1 cellular context compared by ENCODE assay signal in the genomic region with DNA sequence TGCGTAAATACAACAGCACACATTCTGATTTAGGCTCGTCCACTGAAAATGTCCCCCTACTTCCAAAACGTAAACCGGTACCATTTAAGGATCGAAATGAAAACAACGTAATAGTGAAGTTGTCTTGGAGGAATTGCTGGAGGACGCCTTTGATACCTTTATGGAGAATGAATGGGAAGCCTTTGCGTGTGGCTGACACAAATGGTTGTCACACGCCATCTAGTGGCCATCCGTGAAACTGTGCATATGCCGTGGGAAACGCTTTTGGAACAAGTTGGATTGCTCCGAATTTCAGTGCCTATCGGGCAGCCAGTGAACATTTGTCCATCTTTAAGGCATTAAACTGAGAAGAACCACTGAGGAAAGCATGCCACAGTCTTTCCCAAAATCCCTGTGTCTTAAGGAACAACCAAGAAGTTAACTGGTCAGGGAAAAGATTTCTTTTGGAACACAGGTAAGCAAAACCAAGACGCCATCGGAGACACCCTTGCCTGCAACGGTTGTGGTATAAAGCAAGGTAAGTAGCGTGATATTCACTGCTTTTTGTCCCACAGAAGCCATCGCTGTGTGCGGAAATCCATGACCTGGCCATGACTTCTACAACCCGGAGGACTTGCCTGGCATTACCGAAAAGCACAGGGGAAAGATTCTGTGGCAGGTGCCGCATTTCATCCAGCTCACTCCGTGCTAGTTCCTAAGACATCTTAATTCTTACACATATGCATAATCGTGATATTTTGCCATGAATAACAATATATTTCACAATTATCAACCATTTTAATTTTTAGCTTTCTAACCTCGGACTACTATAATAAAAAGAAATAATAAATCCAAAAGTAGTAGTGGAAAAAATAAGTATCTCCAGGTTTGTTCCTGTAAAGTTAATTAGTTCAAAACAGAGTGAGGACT.
TF ChIP-seq lines count a peak whose summit lies in the region.

No MANE protein-coding gene starts in this region.

TF ChIP-seq in K562, 482 proteins besides CTCF, POLR2A, EP300 and RAD21 (continued from another document):
- TF ChIP-seq, protein P1, sequence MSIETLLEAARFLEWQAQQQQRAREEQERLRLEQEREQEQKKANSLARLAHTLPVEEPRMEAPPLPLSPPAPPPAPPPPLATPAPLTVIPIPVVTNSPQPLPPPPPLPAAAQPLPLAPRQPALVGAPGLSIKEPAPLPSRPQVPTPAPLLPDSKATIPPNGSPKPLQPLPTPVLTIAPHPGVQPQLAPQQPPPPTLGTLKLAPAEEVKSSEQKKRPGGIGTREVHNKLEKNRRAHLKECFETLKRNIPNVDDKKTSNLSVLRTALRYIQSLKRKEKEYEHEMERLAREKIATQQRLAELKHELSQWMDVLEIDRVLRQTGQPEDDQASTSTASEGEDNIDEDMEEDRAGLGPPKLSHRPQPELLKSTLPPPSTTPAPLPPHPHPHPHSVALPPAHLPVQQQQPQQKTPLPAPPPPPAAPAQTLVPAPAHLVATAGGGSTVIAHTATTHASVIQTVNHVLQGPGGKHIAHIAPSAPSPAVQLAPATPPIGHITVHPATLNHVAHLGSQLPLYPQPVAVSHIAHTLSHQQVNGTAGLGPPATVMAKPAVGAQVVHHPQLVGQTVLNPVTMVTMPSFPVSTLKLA (conservative IDR thresholded peaks at IDR 0.05): no peak
- TF ChIP-seq ZFP36 (IDR thresholded peaks at IDR 0.05; ENCODE audit: low read depth, low read length, partially characterized antibody) (no peak), STAG1 (CRISPR knock-in tag; IDR thresholded peaks at IDR 0.05; ENCODE audit: borderline replicate concordance) (peak; percentile 79; the same call in 1 of the 2 replicates), ATF7 (IDR thresholded peaks at IDR 0.05) (no peak), SMC3 (conservative IDR thresholded peaks at IDR 0.05; ENCODE audit: insufficient read depth, low read depth, low read length) (peak; percentile 80), NFE2 (IDR thresholded peaks at IDR 0.05; ENCODE audit: low read depth) (no peak), RNF2 (IDR thresholded peaks at IDR 0.05) (0 out of 2 replicates have a peak, but pooled peaks have one; percentile 16), MAZ (CRISPR knock-in tag; conservative IDR thresholded peaks at IDR 0.05 in 1 of 2, IDR thresholded peaks at IDR 0.05 in 1 of 2) (0 out of 4 replicates have a peak, but pooled peaks of 1 of the 2 experiments have one; percentile 19)
- TF ChIP-seq, protein P2, sequence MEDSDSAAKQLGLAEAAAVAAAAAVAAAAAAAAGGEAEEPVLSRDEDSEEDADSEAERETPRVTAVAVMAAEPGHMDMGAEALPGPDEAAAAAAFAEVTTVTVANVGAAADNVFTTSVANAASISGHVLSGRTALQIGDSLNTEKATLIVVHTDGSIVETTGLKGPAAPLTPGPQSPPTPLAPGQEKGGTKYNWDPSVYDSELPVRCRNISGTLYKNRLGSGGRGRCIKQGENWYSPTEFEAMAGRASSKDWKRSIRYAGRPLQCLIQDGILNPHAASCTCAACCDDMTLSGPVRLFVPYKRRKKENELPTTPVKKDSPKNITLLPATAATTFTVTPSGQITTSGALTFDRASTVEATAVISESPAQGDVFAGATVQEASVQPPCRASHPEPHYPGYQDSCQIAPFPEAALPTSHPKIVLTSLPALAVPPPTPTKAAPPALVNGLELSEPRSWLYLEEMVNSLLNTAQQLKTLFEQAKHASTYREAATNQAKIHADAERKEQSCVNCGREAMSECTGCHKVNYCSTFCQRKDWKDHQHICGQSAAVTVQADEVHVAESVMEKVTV (CRISPR knock-in tag; IDR thresholded peaks at IDR 0.05): peak; percentile 71
- TF ChIP-seq, protein P3, sequence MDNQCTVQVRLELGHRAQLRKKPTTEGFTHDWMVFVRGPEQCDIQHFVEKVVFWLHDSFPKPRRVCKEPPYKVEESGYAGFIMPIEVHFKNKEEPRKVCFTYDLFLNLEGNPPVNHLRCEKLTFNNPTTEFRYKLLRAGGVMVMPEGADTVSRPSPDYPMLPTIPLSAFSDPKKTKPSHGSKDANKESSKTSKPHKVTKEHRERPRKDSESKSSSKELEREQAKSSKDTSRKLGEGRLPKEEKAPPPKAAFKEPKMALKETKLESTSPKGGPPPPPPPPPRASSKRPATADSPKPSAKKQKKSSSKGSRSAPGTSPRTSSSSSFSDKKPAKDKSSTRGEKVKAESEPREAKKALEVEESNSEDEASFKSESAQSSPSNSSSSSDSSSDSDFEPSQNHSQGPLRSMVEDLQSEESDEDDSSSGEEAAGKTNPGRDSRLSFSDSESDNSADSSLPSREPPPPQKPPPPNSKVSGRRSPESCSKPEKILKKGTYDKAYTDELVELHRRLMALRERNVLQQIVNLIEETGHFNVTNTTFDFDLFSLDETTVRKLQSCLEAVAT (IDR thresholded peaks at IDR 0.05): no peak
